In genomic region chr14:30403791-30404190, GRCh38 we compare ENCODE assay signal across 30 cellular contexts.
"Had no signal": no experiment of that assay in that cellular context is flagged by ENCODE, and none has a peak within 500 bp of the region (broad histone marks: within the 10 kb centered on the region; RNA-seq: fewer than 3 reads in every experiment).

No MANE protein-coding gene starts in this region.

- H3K4me1 ChIP-seq: esophagus muscularis mucosa, gastroesophageal sphincter, heart right ventricle had no signal

- ATAC-seq: activated CD4-positive, alpha-beta T cell treated with anti-CD3 and anti-CD28 coated beads for 36 hours; activated CD8-positive, alpha-beta memory T cell treated with anti-CD3 and anti-CD28 coated beads, Interleukin-2, amount 10 ng/mL, durations not matched to agents 7 days and 5 days; activated CD8-positive, alpha-beta T cell treated with anti-CD3 and anti-CD28 coated beads, Interleukin-2, amount 10 ng/mL, durations not matched to agents 7 days and 5 days; effector memory CD8-positive, alpha-beta T cell; gastroesophageal sphincter; heart right ventricle had no signal

- H3K27ac ChIP-seq: brain microvascular endothelial cell, esophagus muscularis mucosa, gastroesophageal sphincter, heart right ventricle, hepatocyte had no signal

- H3K4me3 ChIP-seq: esophagus muscularis mucosa, gastroesophageal sphincter, heart right ventricle, hepatocyte had no signal

- H3K79me2 ChIP-seq: hepatocyte had no signal

- H3K9me3 ChIP-seq: esophagus muscularis mucosa had no signal

- H3K36me3 ChIP-seq: brain microvascular endothelial cell, esophagus muscularis mucosa, gastroesophageal sphincter, heart right ventricle had no signal

- H3K4me2 ChIP-seq: hepatocyte had no signal

- FAIRE-seq: astrocyte, bronchial epithelial cell, colon had no signal

- H2AFZ ChIP-seq: hepatocyte had no signal

- DNase-seq: activated CD4-positive, alpha-beta memory T cell treated with anti-CD3 and anti-CD28 coated beads for 36 hours; activated CD4-positive, alpha-beta T cell treated with anti-CD3 and anti-CD28 coated beads for 36 hours; activated CD4-positive, alpha-beta T cell treated with anti-CD3 and anti-CD28 coated beads, Interleukin-2, amount 10 ng/mL, durations not matched to agents 24 days and 14 days; activated CD4-positive, CD25-positive, alpha-beta regulatory T cell; activated CD4-positive, CD25-positive, alpha-beta regulatory T cell treated with anti-CD3 and anti-CD28 coated beads, Interleukin-2, amount 50 U/mL, for 72 hours; activated CD8-positive, alpha-beta memory T cell treated with anti-CD3 and anti-CD28 coated beads, Interleukin-2, amount 10 ng/mL, durations not matched to agents 7 days and 5 days; activated CD8-positive, alpha-beta memory T cell treated with anti-CD3 and anti-CD28 coated beads, Interleukin-2, amount 50 U/mL, for 4 hours; activated CD8-positive, alpha-beta T cell treated with anti-CD3 and anti-CD28 coated beads, Interleukin-2, amount 10 ng/mL, durations not matched to agents 7 days and 5 days; activated effector memory CD4-positive, alpha-beta T cell treated with anti-CD3 and anti-CD28 coated beads, Interleukin-2, amount 50 U/mL, for 16 hours; activated naive CD4-positive, alpha-beta T cell treated with anti-CD3 and anti-CD28 coated beads for 36 hours; activated naive CD8-positive, alpha-beta T cell treated with anti-CD3 and anti-CD28 coated beads for 36 hours; activated T-cell treated with anti-CD3 and anti-CD28 coated beads, Interleukin-2, amount 50 U/mL, for 1 hour; activated T-cell treated with anti-CD3 and anti-CD28 coated beads, Interleukin-2, amount 50 U/mL, for 48 hours; amniotic stem cell; anterior cingulate cortex; brain microvascular endothelial cell; cortex of kidney; dermis blood vessel endothelial cell; effector CD4-positive, alpha-beta T cell; effector memory CD8-positive, alpha-beta T cell; erythroblast; foreskin melanocyte; heart right ventricle; T-helper 2 cell had no signal

- H3K27me3 ChIP-seq: brain microvascular endothelial cell, esophagus muscularis mucosa, gastroesophageal sphincter, heart right ventricle, hepatocyte had no signal
